13 cellular contexts compared by ENCODE assay signal in the genomic region with DNA sequence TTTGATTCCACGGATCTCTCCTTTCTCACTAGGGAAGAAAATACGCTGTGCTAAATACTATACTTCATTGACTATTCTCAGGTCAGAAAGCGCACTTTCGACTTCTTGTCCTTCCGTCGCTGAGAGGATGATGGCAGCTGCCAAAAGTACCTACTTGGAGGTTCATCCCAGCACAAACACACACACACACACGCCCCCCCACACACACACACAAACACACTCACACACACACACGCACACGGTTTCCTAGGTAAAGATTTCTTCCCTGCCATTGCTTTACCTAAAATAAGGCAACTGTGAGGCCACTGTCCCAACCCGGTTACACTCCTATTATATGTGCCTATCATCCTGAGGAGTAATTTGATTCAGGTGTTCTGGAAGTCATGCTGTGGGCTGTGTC. TPM values are rescaled to one million over a fixed set of nuclear protein-coding genes. Genes with fewer than 3 reads are reported as not detected.
DNase-seq lines count a peak whose midpoint lies in the region; ATAC-seq and TF ChIP-seq lines count a peak whose summit lies in the region.
"Not testable (repeated sequence)": the region's sequence is repeated elsewhere in the genome, so short reads cannot be mapped to it uniquely, and the experiment has no call there.
"Had no signal": no experiment of that assay in that cellular context is flagged by ENCODE, and none has a peak within 500 bp of the region (broad histone marks: within the 10 kb centered on the region; RNA-seq: fewer than 3 reads in every experiment).

No MANE protein-coding gene starts in this region.

- DNase-seq in Calu3, result peak; percentile 1
- peak; percentile 56 for DNase-seq in activated CD4-positive, alpha-beta T cell treated with anti-CD3 and anti-CD28 coated beads, Interleukin-2, amount 10 ng/mL, durations not matched to agents 24 days and 14 days
- peak; percentile 1 for DNase-seq in activated T-helper 1 cell treated with anti-CD3 and anti-CD28 coated beads, Interleukin-12 subunit alpha, Interleukin-12 subunit beta, Interleukin-2, Interleukin-4 antibody, amounts not matched to agents 30 ng/mL and 10 ng/mL and 1 ng/mL, durations not matched to agents 14 hours and 24 hours and 36 hours (ENCODE audit: low spot score)
- peak; percentile 28 for DNase-seq in colonic mucosa
- DNase-seq in right cardiac atrium, result peak in 2 of 3 donors; percentile 17 to 60
- peak; percentile 1 for DNase-seq in neural crest cell (ENCODE audit: low read depth, low spot score)
- DNase-seq in stimulated activated CD4-positive, alpha-beta T cell treated with anti-CD3 and anti-CD28 coated beads, Interleukin-1b, Interleukin-23, amount 100 ng/mL, for 48 hours, result peak; percentile 3
- DNase-seq in transverse colon, result peak; percentile 38

- H3K27me3 Mint-ChIP-seq in Calu3 (ENCODE audit: unreplicated experiment); activated CD4-positive, alpha-beta T cell treated with anti-CD3 and anti-CD28 coated beads, Interleukin-2, amount 10 ng/mL, durations not matched to agents 24 days and 14 days; activated T-helper 1 cell treated with anti-CD3 and anti-CD28 coated beads, Interleukin-12 subunit alpha, Interleukin-12 subunit beta, Interleukin-2, Interleukin-4 antibody, amounts not matched to agents 30 ng/mL and 10 ng/mL and 1 ng/mL, durations not matched to agents 14 hours and 24 hours and 36 hours (ENCODE audit: insufficient read depth); neural crest cell (ENCODE audit: low read depth): not testable (repeated sequence)

- H3K9me3 Mint-ChIP-seq in Calu3 (ENCODE audit: low read depth, unreplicated experiment); activated CD4-positive, alpha-beta T cell treated with anti-CD3 and anti-CD28 coated beads, Interleukin-2, amount 10 ng/mL, durations not matched to agents 24 days and 14 days; activated T-helper 1 cell treated with anti-CD3 and anti-CD28 coated beads, Interleukin-12 subunit alpha, Interleukin-12 subunit beta, Interleukin-2, Interleukin-4 antibody, amounts not matched to agents 30 ng/mL and 10 ng/mL and 1 ng/mL, durations not matched to agents 14 hours and 24 hours and 36 hours; neural crest cell: not testable (repeated sequence)

- H3K9ac ChIP-seq in colonic mucosa (ENCODE audit: low read depth in 2 of 2, low read length in 2 of 2), result not testable (repeated sequence)

- H3K9me3 ChIP-seq in colonic mucosa; right cardiac atrium (ENCODE audit: control insufficient read depth, low read length); transverse colon: not testable (repeated sequence)

- not testable (repeated sequence) for H3K4me1 ChIP-seq in colonic mucosa; right cardiac atrium (ENCODE audit: control insufficient read depth, insufficient read depth, low read length); transverse colon

- H3K27me3 ChIP-seq in colonic mucosa; right cardiac atrium (ENCODE audit: control insufficient read depth, insufficient read depth); transverse colon: not testable (repeated sequence)

- not testable (repeated sequence) for TF ChIP-seq CTCF in Calu3 (IDR thresholded peaks at IDR 0.05; ENCODE audit: unreplicated experiment); colonic mucosa (IDR thresholded peaks at IDR 0.05); neural crest cell (conservative IDR thresholded peaks at IDR 0.05); transverse colon (IDR thresholded peaks at IDR 0.05)

- in situ Hi-C loops in transverse colon (cut with MboI; ENCODE audit: low pct_ligation_motif_present in 1 of 4, low pct_unique_long_range_greater_than_20kb in 1 of 4, low sequenced_read_pairs in 3 of 4), result not testable (repeated sequence)

- H3K27ac ChIP-seq in colonic mucosa; right cardiac atrium (ENCODE audit: low read length); transverse colon: not testable (repeated sequence)

- not testable (repeated sequence) for H3K4me1 Mint-ChIP-seq in Calu3 (ENCODE audit: low read depth, unreplicated experiment); activated CD4-positive, alpha-beta T cell treated with anti-CD3 and anti-CD28 coated beads, Interleukin-2, amount 10 ng/mL, durations not matched to agents 24 days and 14 days; activated T-helper 1 cell treated with anti-CD3 and anti-CD28 coated beads, Interleukin-12 subunit alpha, Interleukin-12 subunit beta, Interleukin-2, Interleukin-4 antibody, amounts not matched to agents 30 ng/mL and 10 ng/mL and 1 ng/mL, durations not matched to agents 14 hours and 24 hours and 36 hours (ENCODE audit: low read depth); neural crest cell

- not testable (repeated sequence) for TF ChIP-seq POLR2A in transverse colon (IDR thresholded peaks at IDR 0.05)

- H3K36me3 ChIP-seq in colonic mucosa, transverse colon: not testable (repeated sequence)

- ATAC-seq in right cardiac atrium, result not testable (repeated sequence)

- H3K4me3 Mint-ChIP-seq in Calu3 (ENCODE audit: low read depth, unreplicated experiment); activated CD4-positive, alpha-beta T cell treated with anti-CD3 and anti-CD28 coated beads, Interleukin-2, amount 10 ng/mL, durations not matched to agents 24 days and 14 days; activated T-helper 1 cell treated with anti-CD3 and anti-CD28 coated beads, Interleukin-12 subunit alpha, Interleukin-12 subunit beta, Interleukin-2, Interleukin-4 antibody, amounts not matched to agents 30 ng/mL and 10 ng/mL and 1 ng/mL, durations not matched to agents 14 hours and 24 hours and 36 hours; neural crest cell: not testable (repeated sequence)

- not testable (repeated sequence) for H3K4me3 ChIP-seq in colonic mucosa; right cardiac atrium (ENCODE audit: low read length); transverse colon

- not testable (repeated sequence) for H3K27ac Mint-ChIP-seq in Calu3 (ENCODE audit: unreplicated experiment); activated CD4-positive, alpha-beta T cell treated with anti-CD3 and anti-CD28 coated beads, Interleukin-2, amount 10 ng/mL, durations not matched to agents 24 days and 14 days; activated T-helper 1 cell treated with anti-CD3 and anti-CD28 coated beads, Interleukin-12 subunit alpha, Interleukin-12 subunit beta, Interleukin-2, Interleukin-4 antibody, amounts not matched to agents 30 ng/mL and 10 ng/mL and 1 ng/mL, durations not matched to agents 14 hours and 24 hours and 36 hours; neural crest cell (ENCODE audit: unreplicated experiment)

- not testable (repeated sequence) for H3K36me3 Mint-ChIP-seq in Calu3 (ENCODE audit: insufficient read depth, unreplicated experiment); activated CD4-positive, alpha-beta T cell treated with anti-CD3 and anti-CD28 coated beads, Interleukin-2, amount 10 ng/mL, durations not matched to agents 24 days and 14 days (ENCODE audit: low read depth); activated T-helper 1 cell treated with anti-CD3 and anti-CD28 coated beads, Interleukin-12 subunit alpha, Interleukin-12 subunit beta, Interleukin-2, Interleukin-4 antibody, amounts not matched to agents 30 ng/mL and 10 ng/mL and 1 ng/mL, durations not matched to agents 14 hours and 24 hours and 36 hours (ENCODE audit: low read depth); neural crest cell (ENCODE audit: low read depth)

- intact Hi-C loops in Calu3 (cut with micrococcal nuclease; ENCODE audit: unreplicated experiment); activated CD4-positive, alpha-beta T cell treated with anti-CD3 and anti-CD28 coated beads, Interleukin-2, amount 10 ng/mL, durations not matched to agents 24 days and 14 days (cut with micrococcal nuclease); activated T-helper 1 cell treated with anti-CD3 and anti-CD28 coated beads, Interleukin-12 subunit alpha, Interleukin-12 subunit beta, Interleukin-2, Interleukin-4 antibody, amounts not matched to agents 30 ng/mL and 10 ng/mL and 1 ng/mL, durations not matched to agents 14 hours and 24 hours and 36 hours (cut with micrococcal nuclease); colonic mucosa (cut with DNase I); right cardiac atrium (cut with DNase I); transverse colon (cut with DNase I; ENCODE audit: low total_unique reads): not testable (repeated sequence)

- not testable (repeated sequence) for TF ChIP-seq EP300 in transverse colon (IDR thresholded peaks at IDR 0.05; ENCODE audit: low read depth)

- CTCF ChIA-PET in Calu3 (lab: Charles Lee), result not testable (repeated sequence)

- 83% methylated on average over 5 of the region's 10 CpGs for WGBS in right cardiac atrium
- 88 to 89% methylated on average over 8 of the region's 10 CpGs for WGBS in transverse colon (ENCODE audit: low coverage in 1 of 2), 2 donors

- BruUV-seq in Calu3 (replicated peaks; lab: Mats Ljungman, UMichigan), result not testable (repeated sequence)

RNA-seq across cellular contexts. Expression of a gene that starts 4.3 kb away (rescaled TPM):
- total RNA-seq in Calu3 (2022) (not detected in 2 replicates), colonic mucosa (not detected), right cardiac atrium (not detected), neural crest cell (not detected in 2 replicates), transverse colon (not detected)
- total RNA-seq in activated CD4-positive, alpha-beta T cell treated with anti-CD3 and anti-CD28 coated beads, Interleukin-2, amount 10 ng/mL, durations not matched to agents 24 days and 14 days, result not detected in 2 replicates
- not detected in 2 replicates for total RNA-seq in activated T-helper 1 cell treated with anti-CD3 and anti-CD28 coated beads, Interleukin-12 subunit alpha, Interleukin-12 subunit beta, Interleukin-2, Interleukin-4 antibody, amounts not matched to agents 30 ng/mL and 10 ng/mL and 1 ng/mL, durations not matched to agents 14 hours and 24 hours and 36 hours
- polyA plus RNA-seq in right cardiac atrium, result not detected
- total RNA-seq: A673; activated T-helper 2 cell treated with anti-CD3 and anti-CD28 coated beads, Interferon-gamma antibody, Interleukin-2, Interleukin-4, amounts not matched to agents 10 μg/mL and 5 μg/mL and 100 μg/mL, durations not matched to agents 14 hours and 24 hours and 36 hours; astrocyte; H1; SJSA1 had no signal
- polyA plus RNA-seq: H1 had no signal

RNA-seq across cellular contexts. Expression of a gene that starts 9.0 kb away (rescaled TPM):
- total RNA-seq in Calu3 (2022) (not detected in 2 replicates), colonic mucosa (not detected), right cardiac atrium (not detected), neural crest cell (not detected in 2 replicates), transverse colon (not detected)
- not detected in 2 replicates for total RNA-seq in activated CD4-positive, alpha-beta T cell treated with anti-CD3 and anti-CD28 coated beads, Interleukin-2, amount 10 ng/mL, durations not matched to agents 24 days and 14 days
- not detected in 2 replicates for total RNA-seq in activated T-helper 1 cell treated with anti-CD3 and anti-CD28 coated beads, Interleukin-12 subunit alpha, Interleukin-12 subunit beta, Interleukin-2, Interleukin-4 antibody, amounts not matched to agents 30 ng/mL and 10 ng/mL and 1 ng/mL, durations not matched to agents 14 hours and 24 hours and 36 hours
- polyA plus RNA-seq in right cardiac atrium, result not detected
- total RNA-seq: A673; activated T-helper 2 cell treated with anti-CD3 and anti-CD28 coated beads, Interferon-gamma antibody, Interleukin-2, Interleukin-4, amounts not matched to agents 10 μg/mL and 5 μg/mL and 100 μg/mL, durations not matched to agents 14 hours and 24 hours and 36 hours; astrocyte; H1; SJSA1 had no signal
- polyA plus RNA-seq: H1 had no signal

RNA-seq across cellular contexts. Expression of a gene that starts 13.8 kb away (rescaled TPM):
- total RNA-seq in Calu3 (2022) (not detected in 2 replicates), colonic mucosa (not detected), right cardiac atrium (not detected), neural crest cell (not detected in 2 replicates), transverse colon (not detected)
- total RNA-seq in activated CD4-positive, alpha-beta T cell treated with anti-CD3 and anti-CD28 coated beads, Interleukin-2, amount 10 ng/mL, durations not matched to agents 24 days and 14 days, result not detected in 2 replicates
- total RNA-seq in activated T-helper 1 cell treated with anti-CD3 and anti-CD28 coated beads, Interleukin-12 subunit alpha, Interleukin-12 subunit beta, Interleukin-2, Interleukin-4 antibody, amounts not matched to agents 30 ng/mL and 10 ng/mL and 1 ng/mL, durations not matched to agents 14 hours and 24 hours and 36 hours, result not detected in 2 replicates
- polyA plus RNA-seq in right cardiac atrium, result not detected
- total RNA-seq: A673; activated T-helper 2 cell treated with anti-CD3 and anti-CD28 coated beads, Interferon-gamma antibody, Interleukin-2, Interleukin-4, amounts not matched to agents 10 μg/mL and 5 μg/mL and 100 μg/mL, durations not matched to agents 14 hours and 24 hours and 36 hours; astrocyte; H1; SJSA1 had no signal
- polyA plus RNA-seq: H1 had no signal

RNA-seq across cellular contexts. Expression of a gene that starts 18.5 kb away (rescaled TPM):
- total RNA-seq in Calu3 (2022) (not detected in 2 replicates), colonic mucosa (not detected), right cardiac atrium (not detected), neural crest cell (not detected in 2 replicates), transverse colon (not detected)
- total RNA-seq in activated CD4-positive, alpha-beta T cell treated with anti-CD3 and anti-CD28 coated beads, Interleukin-2, amount 10 ng/mL, durations not matched to agents 24 days and 14 days, result not detected in 2 replicates
- total RNA-seq in activated T-helper 1 cell treated with anti-CD3 and anti-CD28 coated beads, Interleukin-12 subunit alpha, Interleukin-12 subunit beta, Interleukin-2, Interleukin-4 antibody, amounts not matched to agents 30 ng/mL and 10 ng/mL and 1 ng/mL, durations not matched to agents 14 hours and 24 hours and 36 hours, result not detected in 2 replicates
- not detected for polyA plus RNA-seq in right cardiac atrium
- total RNA-seq: A673; activated T-helper 2 cell treated with anti-CD3 and anti-CD28 coated beads, Interferon-gamma antibody, Interleukin-2, Interleukin-4, amounts not matched to agents 10 μg/mL and 5 μg/mL and 100 μg/mL, durations not matched to agents 14 hours and 24 hours and 36 hours; astrocyte; H1; SJSA1 had no signal
- polyA plus RNA-seq: H1 had no signal

RNA-seq across cellular contexts. Expression of a gene that starts 23.3 kb away (rescaled TPM):
- not detected in 2 replicates for total RNA-seq in Calu3 (2022)
- total RNA-seq in activated CD4-positive, alpha-beta T cell treated with anti-CD3 and anti-CD28 coated beads, Interleukin-2, amount 10 ng/mL, durations not matched to agents 24 days and 14 days, result not detected in 2 replicates
- total RNA-seq in activated T-helper 1 cell treated with anti-CD3 and anti-CD28 coated beads, Interleukin-12 subunit alpha, Interleukin-12 subunit beta, Interleukin-2, Interleukin-4 antibody, amounts not matched to agents 30 ng/mL and 10 ng/mL and 1 ng/mL, durations not matched to agents 14 hours and 24 hours and 36 hours, result not detected in 2 replicates
- total RNA-seq in colonic mucosa, result not detected
- total RNA-seq in right cardiac atrium, result not detected
- polyA plus RNA-seq in right cardiac atrium, result not detected
- total RNA-seq in neural crest cell, result not detected in 2 replicates
- not detected for total RNA-seq in transverse colon
- total RNA-seq: A673; activated T-helper 2 cell treated with anti-CD3 and anti-CD28 coated beads, Interferon-gamma antibody, Interleukin-2, Interleukin-4, amounts not matched to agents 10 μg/mL and 5 μg/mL and 100 μg/mL, durations not matched to agents 14 hours and 24 hours and 36 hours; astrocyte; H1; SJSA1 had no signal
- polyA plus RNA-seq: H1 had no signal

Comparison
In these comparisons a context has a peak if more than half of its experiments do, and no peak if none do; other contexts are left out.
1. DNase-seq: peak in every context shown above with its lines; median percentile 56 in activated CD4-positive, alpha-beta T cell treated with anti-CD3 and anti-CD28 coated beads, Interleukin-2, amount 10 ng/mL, durations not matched to agents 24 days and 14 days; 38 in right cardiac atrium; 38 in transverse colon; 28 in colonic mucosa; 3 in stimulated activated CD4-positive, alpha-beta T cell treated with anti-CD3 and anti-CD28 coated beads, Interleukin-1b, Interleukin-23, amount 100 ng/mL, for 48 hours; 1 in Calu3; 1 in activated T-helper 1 cell treated with anti-CD3 and anti-CD28 coated beads, Interleukin-12 subunit alpha, Interleukin-12 subunit beta, Interleukin-2, Interleukin-4 antibody, amounts not matched to agents 30 ng/mL and 10 ng/mL and 1 ng/mL, durations not matched to agents 14 hours and 24 hours and 36 hours; 1 in neural crest cell.